8 cellular contexts compared by ENCODE assay signal in the genomic region with DNA sequence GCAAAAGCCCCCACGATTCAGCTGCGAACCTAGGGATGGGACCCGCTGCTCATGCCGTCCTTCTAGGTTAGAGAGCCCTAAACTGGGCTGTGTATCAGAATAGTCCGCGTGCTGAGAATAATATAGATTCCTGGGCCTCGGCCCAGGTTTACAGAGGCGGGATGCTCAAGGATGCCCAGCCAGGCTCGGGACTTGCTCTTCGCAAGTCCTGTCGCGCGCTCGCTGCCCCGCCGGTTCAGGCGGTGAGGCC. TPM values are rescaled to one million over a fixed set of nuclear protein-coding genes. Genes with fewer than 3 reads are reported as not detected.
DNase-seq lines count a peak whose midpoint lies in the region; ATAC-seq and TF ChIP-seq lines count a peak whose summit lies in the region.

No MANE protein-coding gene starts in this region.

- H3K4me1 ChIP-seq in CD8-positive, alpha-beta T cell (ENCODE audit: insufficient read depth, low read length): peaks cover 20% of the 10 kb centered on the region
- H3K4me1 ChIP-seq in Loucy (ENCODE audit: insufficient read depth, low read length, poor library complexity, severe bottlenecking) (peaks cover 28% of the 10 kb centered on the region), neutrophil (ENCODE audit: control insufficient read depth in 1 of 2, insufficient read depth in 1 of 2, low read depth in 1 of 2, low read length in 1 of 2) (peaks cover 33 to 34% of the 10 kb centered on the region in 2 experiments)
- peaks cover 10% of the 10 kb centered on the region for H3K4me1 ChIP-seq in effector memory CD4-positive, alpha-beta T cell (ENCODE audit: control insufficient read depth, insufficient read depth, low read length, poor library complexity, severe bottlenecking)

- DNase-seq in CD8-positive, alpha-beta T cell: no peak
- no peak for DNase-seq in effector memory CD4-positive, alpha-beta T cell
- DNase-seq in NCI-H2171 (lab: John Stamatoyannopoulos, UW) (no peak), NCI-H1092 (lab: John Stamatoyannopoulos, UW) (no peak), medulla oblongata (ENCODE audit: extremely low spot score) (no peak)
- DNase-seq in stimulated activated CD4-positive, alpha-beta T cell treated with anti-CD3 and anti-CD28 coated beads, Interleukin-4, amount 100 ng/mL, for 1 hour: no peak

- H3K27ac Mint-ChIP-seq in CD8-positive, alpha-beta T cell: peak overlapping the region; percentile 88

- no peaks in the 10 kb centered on the region for H3K27me3 Mint-ChIP-seq in CD8-positive, alpha-beta T cell (ENCODE audit: low read depth)

- peaks cover 24% of the 10 kb centered on the region for H4K20me1 ChIP-seq in Loucy (ENCODE audit: insufficient read depth, low read length, poor library complexity, severe bottlenecking)

- CTCF ChIA-PET in CD8-positive, alpha-beta T cell (lab: Charles Lee): interaction anchor here (1.3 to 2.7 kb wide), 5 partner anchors 11 to 381 kb away, joined by 3 to 16 read pairs (median 7); no protein-coding TSS in a partner anchor

- intact Hi-C loops in CD8-positive, alpha-beta T cell (cut with DNase I, micrococcal nuclease): loop anchor here (1.0 to 10.0 kb wide), 14 partner anchors 104 to 1537 kb away; partner anchors contain the start of genes CNOT4 (in 2 of the 2), LRGUK (in 2 of the 2), MTPN (in 2 of the 2) and SLC35B4 (in 2 of the 2)

- peak overlapping the region; percentile 90 for H3K4me3 Mint-ChIP-seq in CD8-positive, alpha-beta T cell

- peak overlapping the region; percentile 95 for H3K9ac ChIP-seq in Loucy (ENCODE audit: low read depth, low read length, poor library complexity, severe bottlenecking)

- POLR2A ChIA-PET in CD8-positive, alpha-beta T cell (lab: Charles Lee): interaction anchor here (0.8 to 1.0 kb wide), 2 partner anchors 62 to 675 kb away, joined by 3 read pairs; partner anchors contain the start of gene AGBL3

- H3K9me3 ChIP-seq in CD8-positive, alpha-beta T cell (ENCODE audit: low read length): no peaks in the 10 kb centered on the region
- H3K9me3 ChIP-seq in Loucy (ENCODE audit: insufficient read depth, low read depth, low read length) (no peaks in the 10 kb centered on the region), neutrophil (no peaks in the 10 kb centered on the region)
- H3K9me3 ChIP-seq in effector memory CD4-positive, alpha-beta T cell (ENCODE audit: control insufficient read depth, low read length): no peaks in the 10 kb centered on the region

- peak overlapping the region; percentile 67 for H3K4me2 ChIP-seq in Loucy (ENCODE audit: low read depth, low read length, poor library complexity, severe bottlenecking)

- peak overlapping the region; percentile 76 for H3K4me3 ChIP-seq in CD8-positive, alpha-beta T cell (ENCODE audit: low read depth, low read length)
- peak overlapping the region; percentile 97 for H3K4me3 ChIP-seq in Loucy (ENCODE audit: low read length, poor library complexity, severe bottlenecking)
- peak overlapping the region; percentile 79 for H3K4me3 ChIP-seq in effector memory CD4-positive, alpha-beta T cell (ENCODE audit: insufficient read depth, low read depth, low read length, poor library complexity, severe bottlenecking)
- H3K4me3 ChIP-seq in neutrophil (ENCODE audit: low read depth in 1 of 2, low read length in 1 of 2): peak overlapping the region; percentile 91 to 97

- H2AFZ ChIP-seq in Loucy (ENCODE audit: low read length): peak overlapping the region; percentile 80

- H3K9me2 ChIP-seq in Loucy (replicated peaks; ENCODE audit: low read depth, low read length): no peaks in the 10 kb centered on the region

- H3K36me3 Mint-ChIP-seq in CD8-positive, alpha-beta T cell: peaks cover 12% of the 10 kb centered on the region

- no peaks in the 10 kb centered on the region for H3F3A ChIP-seq in Loucy (ENCODE audit: low read depth)

- peak; percentile 21 for ATAC-seq in CD8-positive, alpha-beta T cell

- H3K9me3 Mint-ChIP-seq in CD8-positive, alpha-beta T cell: no peaks in the 10 kb centered on the region

- no peaks in the 10 kb centered on the region for H3K36me3 ChIP-seq in CD8-positive, alpha-beta T cell (ENCODE audit: insufficient read depth, low read length)
- H3K36me3 ChIP-seq in Loucy (ENCODE audit: insufficient read depth, low read length) (no peaks in the 10 kb centered on the region), neutrophil (no peaks in the 10 kb centered on the region)
- no peaks in the 10 kb centered on the region for H3K36me3 ChIP-seq in effector memory CD4-positive, alpha-beta T cell (ENCODE audit: control insufficient read depth, insufficient read depth, low read length)

- no peaks in the 10 kb centered on the region for H3K27me3 ChIP-seq in CD8-positive, alpha-beta T cell (ENCODE audit: insufficient read depth, low read length)
- H3K27me3 ChIP-seq in Loucy (ENCODE audit: insufficient read depth, low read length, poor library complexity, severe bottlenecking) (no peaks in the 10 kb centered on the region), neutrophil (no peaks in the 10 kb centered on the region)
- no peaks in the 10 kb centered on the region for H3K27me3 ChIP-seq in effector memory CD4-positive, alpha-beta T cell (replicated peaks; ENCODE audit: control insufficient read depth, insufficient read depth, low read length, poor library complexity, severe bottlenecking)

- H3K4me1 Mint-ChIP-seq in CD8-positive, alpha-beta T cell (ENCODE audit: low read depth): peaks cover 41% of the 10 kb centered on the region

- no peak for TF ChIP-seq CTCF in CD8-positive, alpha-beta T cell (IDR thresholded peaks at IDR 0.05)
- no peak; the same call in none of the 2 replicates for TF ChIP-seq CTCF in Loucy (conservative IDR thresholded peaks at IDR 0.05; ENCODE audit: low read length)
- TF ChIP-seq CTCF in neutrophil (IDR thresholded peaks at IDR 0.05): peak; percentile 96

- peak overlapping the region; percentile 65 for H3K27ac ChIP-seq in CD8-positive, alpha-beta T cell (ENCODE audit: low read depth, low read length)
- H3K27ac ChIP-seq in effector memory CD4-positive, alpha-beta T cell (ENCODE audit: insufficient read depth, low read length, poor library complexity, severe bottlenecking): peak overlapping the region; percentile 64
- H3K27ac ChIP-seq in neutrophil: peak overlapping the region; percentile 77

- peaks cover 45% of the 10 kb centered on the region for H3K79me2 ChIP-seq in Loucy (ENCODE audit: insufficient read depth, low read length)

RNA-seq across cellular contexts. Expression of gene STMP1, which starts 0.3 kb away (rescaled TPM):
- total RNA-seq in CD8-positive, alpha-beta T cell: 10 to 100 TPM in 1 of 2 experiments, 1 to 10 TPM in 1; 9.4 to 11.5 TPM
